9 cellular contexts compared by ENCODE assay signal in the genomic region with DNA sequence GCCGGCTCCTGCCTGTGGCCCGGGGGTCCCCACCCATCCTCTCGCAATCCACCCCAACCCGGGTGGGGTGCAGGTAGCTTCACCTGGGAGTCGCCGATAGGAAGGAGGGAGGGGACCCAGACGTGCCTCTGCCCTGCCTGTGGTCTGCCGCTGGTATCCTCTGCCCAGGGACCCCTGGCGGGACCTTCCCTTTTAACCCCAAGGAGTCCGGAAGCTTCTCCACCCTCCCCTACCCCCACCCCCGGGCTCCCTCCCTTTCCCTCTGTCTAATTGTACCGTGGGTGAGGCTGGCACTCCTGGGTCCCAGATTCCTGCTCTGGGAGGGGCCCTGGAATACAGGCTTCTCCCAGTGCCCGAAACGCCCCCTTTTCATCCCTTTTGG. TPM values are rescaled to one million over a fixed set of nuclear protein-coding genes. Genes with fewer than 3 reads are reported as not detected.
DNase-seq lines count a peak whose midpoint lies in the region; ATAC-seq and TF ChIP-seq lines count a peak whose summit lies in the region.
"Had no signal": no experiment of that assay in that cellular context is flagged by ENCODE, and none has a peak within 500 bp of the region (broad histone marks: within the 10 kb centered on the region; RNA-seq: fewer than 3 reads in every experiment).

TSS of gene KLK10 (minus strand) at position 166 of the 382 bp plus-strand sequence. CDS start 579 bp downstream, outside the sequence.

- no peak for TF ChIP-seq POLR2A in tibial nerve (IDR thresholded peaks at IDR 0.05)
- TF ChIP-seq POLR2A in erythroblast (IDR thresholded peaks at IDR 0.05; ENCODE audit: low read length): no peak

- H3K9ac ChIP-seq in ES-I3 (ENCODE audit: low read depth, low read length): peak within 1 kb of the TSS; percentile 67

- DNase-seq in T-helper 17 cell (no peak), hepatocyte (ENCODE audit: low spot score) (no peak), psoas muscle (no peak), tibial nerve (ENCODE audit: low spot score in 2 of 2) (no peak), amniotic stem cell (lab: John Stamatoyannopoulos, UW) (no peak), erythroblast (lab: John Stamatoyannopoulos, UW) (no peak)
- DNase-seq: MM.1S had no signal

- H3K4me2 ChIP-seq in hepatocyte: peak within 1 kb of the TSS; percentile 80

- intact Hi-C loops in psoas muscle (cut with DNase I): no loop called here

- peak within 1 kb of the TSS; percentile 81 for H3K4me3 Mint-ChIP-seq in T-helper 17 cell

- H3K4me1 Mint-ChIP-seq in T-helper 17 cell: peaks cover 18% of the 10 kb centered on the region

- H2AFZ ChIP-seq in hepatocyte: no peak within 1 kb of the TSS

- H3K9me3 ChIP-seq in ES-I3 (ENCODE audit: control insufficient read depth, insufficient read depth, low read length) (no peaks in the 10 kb centered on the region; the same call in 1 of the 2 replicates), T-helper 17 cell (ENCODE audit: control insufficient read depth, low read length, poor library complexity, severe bottlenecking) (no peaks in the 10 kb centered on the region), hepatocyte (ENCODE audit: low read depth) (no peaks in the 10 kb centered on the region), psoas muscle (no peaks in the 10 kb centered on the region), tibial nerve (peaks cover 0 to 5% (median 0%) of the 10 kb centered on the region in 4 donors)

- peaks cover 68% of the 10 kb centered on the region for H3K27me3 Mint-ChIP-seq in T-helper 17 cell

- H3K36me3 ChIP-seq in ES-I3 (ENCODE audit: insufficient read depth, low read length) (no peaks in the 10 kb centered on the region), hepatocyte (replicated peaks; ENCODE audit: insufficient read depth, low read depth) (no peaks in the 10 kb centered on the region), psoas muscle (ENCODE audit: insufficient read depth in 1 of 2, low read depth in 1 of 2) (no peaks in the 10 kb centered on the region), tibial nerve (no peaks in the 10 kb centered on the region)

- TF ChIP-seq CTCF in hepatocyte (IDR thresholded peaks at IDR 0.05; ENCODE audit: poor library complexity): no peak
- TF ChIP-seq CTCF in psoas muscle (IDR thresholded peaks at IDR 0.05): no peak
- TF ChIP-seq CTCF in tibial nerve (IDR thresholded peaks at IDR 0.05): no peak

- TF ChIP-seq EP300 in tibial nerve (IDR thresholded peaks at IDR 0.05): no peak

- WGBS in hepatocyte (ENCODE audit: low lambda C conversion rate, missing lambda C conversion rate): 12% methylated on average over 9 of the region's 14 CpGs
- WGBS in psoas muscle, 3 donors: 2 to 9% (median 2%) methylated on average over 10 to 14 of the region's 14 CpGs
- WGBS in tibial nerve, 2 donors: 2 to 8% methylated on average over 12 to 13 of the region's 14 CpGs

- H3K4me3 ChIP-seq in hepatocyte: no peak within 1 kb of the TSS
- H3K4me3 ChIP-seq in psoas muscle: peak within 1 kb of the TSS; percentile 49
- peak within 1 kb of the TSS in 2 of 4 donors; percentile 23 to 41 for H3K4me3 ChIP-seq in tibial nerve

- no peaks in the 10 kb centered on the region for H3K9me2 ChIP-seq in hepatocyte (replicated peaks; ENCODE audit: insufficient read depth)

- no peaks in the 10 kb centered on the region for H4K20me1 ChIP-seq in hepatocyte (ENCODE audit: insufficient read depth, poor library complexity, severe bottlenecking)

- H3K27me3 ChIP-seq in hepatocyte (peaks cover 42% of the 10 kb centered on the region), psoas muscle (ENCODE audit: insufficient read depth in 3 of 3, low read length in 2 of 3) (peaks cover 0 to 58% (median 9%) of the 10 kb centered on the region in 3 donors), tibial nerve (peaks cover 0 to 78% of the 10 kb centered on the region in 2 donors)

- no peak within 1 kb of the TSS for H3K27ac ChIP-seq in hepatocyte
- no peak within 1 kb of the TSS for H3K27ac ChIP-seq in psoas muscle
- H3K27ac ChIP-seq in tibial nerve: peak within 1 kb of the TSS in 1 of 4 donors; percentile 9

- no peak for ATAC-seq in T-helper 17 cell
- ATAC-seq in psoas muscle: no peak
- ATAC-seq in HG02981 (IDR thresholded peaks at IDR 0.05; ENCODE audit: unreplicated experiment): no peak

- no peaks in the 10 kb centered on the region for H3K79me2 ChIP-seq in hepatocyte

- H3K27ac Mint-ChIP-seq in T-helper 17 cell: no peak within 1 kb of the TSS

- peaks cover 5% of the 10 kb centered on the region; the same call in 1 of the 2 replicates for H3K4me1 ChIP-seq in ES-I3 (ENCODE audit: insufficient read depth, low read length)
- peaks cover 8% of the 10 kb centered on the region for H3K4me1 ChIP-seq in hepatocyte (ENCODE audit: insufficient read depth)
- no peaks in the 10 kb centered on the region for H3K4me1 ChIP-seq in psoas muscle
- peaks cover 0 to 35% (median 1%) of the 10 kb centered on the region in 4 donors for H3K4me1 ChIP-seq in tibial nerve

- H3K36me3 Mint-ChIP-seq in T-helper 17 cell (ENCODE audit: low read depth): peaks cover 13% of the 10 kb centered on the region

RNA-seq across cellular contexts. Expression of gene KLK10, which starts in this region (rescaled TPM):
- total RNA-seq in T-helper 17 cell (not detected), hepatocyte (0.10 and 1.8 TPM in 2 replicates), psoas muscle (not detected), tibial nerve (1 to 10 TPM in 2 of 4 donors, under 1 TPM in 1, not detected in 1; 0.22 to 3.1 (median 1.4) TPM)
- polyA plus RNA-seq in hepatocyte (1.3 and 3.4 TPM in 2 replicates), psoas muscle (under 1 TPM; 0.04 to 0.16 (median 0.04) TPM)
